In the genomic region with DNA sequence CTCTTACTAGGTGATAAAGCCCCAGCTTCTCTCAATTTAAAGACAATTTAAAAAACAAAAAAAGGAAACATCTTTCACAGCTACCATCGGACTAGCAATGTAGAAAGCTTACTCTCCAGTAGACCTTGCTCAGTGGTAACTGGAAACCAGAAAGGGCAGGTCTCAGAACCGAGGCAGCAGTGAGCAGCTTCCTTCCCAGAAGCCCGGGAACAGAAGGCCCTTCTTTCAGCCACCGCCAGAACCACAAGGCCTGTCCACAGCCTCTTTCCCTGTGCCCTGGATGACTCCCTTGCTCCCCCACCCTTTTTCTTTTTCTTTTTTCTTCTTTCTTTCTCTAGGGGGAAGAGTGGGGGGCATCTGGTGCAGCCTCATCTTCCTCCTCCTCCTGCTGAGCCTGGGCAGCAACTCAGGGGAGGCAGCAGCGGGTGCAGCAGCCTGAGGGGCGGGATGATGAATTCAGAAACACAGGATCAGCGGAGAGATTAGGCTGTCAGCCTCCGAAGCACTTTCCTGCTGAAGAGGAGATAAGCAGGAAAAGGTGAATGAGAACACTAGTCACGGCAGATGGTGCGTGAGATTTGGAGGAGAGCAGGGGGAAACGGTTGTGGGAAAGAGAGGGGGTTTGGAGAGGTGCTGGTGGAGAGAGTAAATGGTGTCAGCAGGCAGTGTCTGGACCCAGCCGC, we compare ENCODE assay signal across 1 cellular context.
TF ChIP-seq lines count a peak whose summit lies in the region.

No MANE protein-coding gene starts in this region.

TF ChIP-seq in K562, 482 proteins besides CTCF, POLR2A, EP300 and RAD21 (continued from another document and continues in another):
- TF ChIP-seq, protein P1, sequence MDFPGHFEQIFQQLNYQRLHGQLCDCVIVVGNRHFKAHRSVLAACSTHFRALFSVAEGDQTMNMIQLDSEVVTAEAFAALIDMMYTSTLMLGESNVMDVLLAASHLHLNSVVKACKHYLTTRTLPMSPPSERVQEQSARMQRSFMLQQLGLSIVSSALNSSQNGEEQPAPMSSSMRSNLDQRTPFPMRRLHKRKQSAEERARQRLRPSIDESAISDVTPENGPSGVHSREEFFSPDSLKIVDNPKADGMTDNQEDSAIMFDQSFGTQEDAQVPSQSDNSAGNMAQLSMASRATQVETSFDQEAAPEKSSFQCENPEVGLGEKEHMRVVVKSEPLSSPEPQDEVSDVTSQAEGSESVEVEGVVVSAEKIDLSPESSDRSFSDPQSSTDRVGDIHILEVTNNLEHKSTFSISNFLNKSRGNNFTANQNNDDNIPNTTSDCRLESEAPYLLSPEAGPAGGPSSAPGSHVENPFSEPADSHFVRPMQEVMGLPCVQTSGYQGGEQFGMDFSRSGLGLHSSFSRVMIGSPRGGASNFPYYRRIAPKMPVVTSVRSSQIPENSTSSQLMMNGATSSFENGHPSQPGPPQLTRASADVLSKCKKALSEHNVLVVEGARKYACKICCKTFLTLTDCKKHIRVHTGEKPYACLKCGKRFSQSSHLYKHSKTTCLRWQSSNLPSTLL (IDR thresholded peaks at IDR 0.05), result no peak
- TF ChIP-seq BACH1 (tag; IDR thresholded peaks at IDR 0.05) (no peak), ZNF445 (CRISPR knock-in tag; IDR thresholded peaks at IDR 0.05; ENCODE audit: low read depth) (no peak), ZNF655 (CRISPR knock-in tag; IDR thresholded peaks at IDR 0.05) (no peak), IRF1 (CRISPR knock-in tag; IDR thresholded peaks at IDR 0.05; ENCODE audit: borderline replicate concordance) (no peak), THAP7 (CRISPR knock-in tag; IDR thresholded peaks at IDR 0.05) (no peak), EWSR1 (IDR thresholded peaks at IDR 0.05; ENCODE audit: borderline replicate concordance, low read depth, partially characterized antibody) (no peak), HOXB6 (CRISPR knock-in tag; IDR thresholded peaks at IDR 0.05; ENCODE audit: borderline replicate concordance) (no peak), E2F4 (CRISPR knock-in tag; IDR thresholded peaks at IDR 0.05; ENCODE audit: low read depth) (no peak), FOXA3 (CRISPR knock-in tag; conservative IDR thresholded peaks at IDR 0.05 in 1 of 2, IDR thresholded peaks at IDR 0.05 in 1 of 2) (no peak), JUND (IDR thresholded peaks at IDR 0.05; ENCODE audit: borderline replicate concordance, low read depth, low read length) (peak; percentile 71), JUND (tag; IDR thresholded peaks at IDR 0.05; ENCODE audit: borderline replicate concordance, low read depth, low read length) (peak; percentile 28; the same call in 1 of the 3 replicates), SMARCB1 (IDR thresholded peaks at IDR 0.05; ENCODE audit: insufficient read length, low read depth) (no peak), EGR1 (conservative IDR thresholded peaks at IDR 0.05) (peak; percentile 34; the same call in 1 of the 2 replicates), ZBTB43 (CRISPR knock-in tag; IDR thresholded peaks at IDR 0.05) (no peak), HMGN3 (IDR thresholded peaks at IDR 0.05; ENCODE audit: borderline replicate concordance, extremely low read depth, insufficient read length, low read depth, low read length) (no peak), ZNF76 (CRISPR knock-in tag; IDR thresholded peaks at IDR 0.05; ENCODE audit: borderline replicate concordance) (no peak), ETS1 (conservative IDR thresholded peaks at IDR 0.05; ENCODE audit: control insufficient read depth, low read depth, low read length) (no peak; the same call in 1 of the 2 replicates), HDAC2 (IDR thresholded peaks at IDR 0.05) (peak; percentile 79; the same call in 1 of the 2 replicates), RBM22 (IDR thresholded peaks at IDR 0.05; ENCODE audit: low read depth, low read length, poor library complexity, severe bottlenecking) (no peak), ESRRA (IDR thresholded peaks at IDR 0.05; ENCODE audit: borderline replicate concordance, low read depth) (no peak), ZBTB11 (CRISPR knock-in tag; IDR thresholded peaks at IDR 0.05) (0 out of 6 replicates have a peak, but pooled peaks of 1 of the 3 experiments have one; percentile 11), XRCC5 (IDR thresholded peaks at IDR 0.05; ENCODE audit: low read depth, low read length) (no peak), GTF2F1 (IDR thresholded peaks at IDR 0.05; ENCODE audit: low read depth, low read length) (no peak), EZH2 (IDR thresholded peaks at IDR 0.05; ENCODE audit: borderline replicate concordance, low read depth, low read length) (no peak), HNRNPUL1 (IDR thresholded peaks at IDR 0.05; ENCODE audit: low read length) (no peak), GTF3C2 (IDR thresholded peaks at IDR 0.05; ENCODE audit: borderline replicate concordance, extremely low read depth, insufficient read length) (no peak), NFYB (IDR thresholded peaks at IDR 0.05; ENCODE audit: extremely low read depth, insufficient read length) (no peak), LCOR (CRISPR knock-in tag; IDR thresholded peaks at IDR 0.05) (0 out of 2 replicates have a peak, but pooled peaks have one; percentile 49), HNRNPH1 (optimal IDR thresholded peaks at IDR 0.05; ENCODE audit: low read depth, low read length) (no peak), JUNB (CRISPR knock-in tag; conservative IDR thresholded peaks at IDR 0.05) (no peak), KDM5B (IDR thresholded peaks at IDR 0.05; ENCODE audit: insufficient replicate concordance, low read depth, low read length) (no peak), PHF21A (IDR thresholded peaks at IDR 0.05; ENCODE audit: borderline replicate concordance, low read depth) (no peak)
- TF ChIP-seq, protein P2, sequence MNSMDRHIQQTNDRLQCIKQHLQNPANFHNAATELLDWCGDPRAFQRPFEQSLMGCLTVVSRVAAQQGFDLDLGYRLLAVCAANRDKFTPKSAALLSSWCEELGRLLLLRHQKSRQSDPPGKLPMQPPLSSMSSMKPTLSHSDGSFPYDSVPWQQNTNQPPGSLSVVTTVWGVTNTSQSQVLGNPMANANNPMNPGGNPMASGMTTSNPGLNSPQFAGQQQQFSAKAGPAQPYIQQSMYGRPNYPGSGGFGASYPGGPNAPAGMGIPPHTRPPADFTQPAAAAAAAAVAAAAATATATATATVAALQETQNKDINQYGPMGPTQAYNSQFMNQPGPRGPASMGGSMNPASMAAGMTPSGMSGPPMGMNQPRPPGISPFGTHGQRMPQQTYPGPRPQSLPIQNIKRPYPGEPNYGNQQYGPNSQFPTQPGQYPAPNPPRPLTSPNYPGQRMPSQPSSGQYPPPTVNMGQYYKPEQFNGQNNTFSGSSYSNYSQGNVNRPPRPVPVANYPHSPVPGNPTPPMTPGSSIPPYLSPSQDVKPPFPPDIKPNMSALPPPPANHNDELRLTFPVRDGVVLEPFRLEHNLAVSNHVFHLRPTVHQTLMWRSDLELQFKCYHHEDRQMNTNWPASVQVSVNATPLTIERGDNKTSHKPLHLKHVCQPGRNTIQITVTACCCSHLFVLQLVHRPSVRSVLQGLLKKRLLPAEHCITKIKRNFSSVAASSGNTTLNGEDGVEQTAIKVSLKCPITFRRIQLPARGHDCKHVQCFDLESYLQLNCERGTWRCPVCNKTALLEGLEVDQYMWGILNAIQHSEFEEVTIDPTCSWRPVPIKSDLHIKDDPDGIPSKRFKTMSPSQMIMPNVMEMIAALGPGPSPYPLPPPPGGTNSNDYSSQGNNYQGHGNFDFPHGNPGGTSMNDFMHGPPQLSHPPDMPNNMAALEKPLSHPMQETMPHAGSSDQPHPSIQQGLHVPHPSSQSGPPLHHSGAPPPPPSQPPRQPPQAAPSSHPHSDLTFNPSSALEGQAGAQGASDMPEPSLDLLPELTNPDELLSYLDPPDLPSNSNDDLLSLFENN (IDR thresholded peaks at IDR 0.05; ENCODE audit: low read depth in 2 of 2, low read length in 2 of 2), result 0 out of 4 replicates have a peak, but pooled peaks of 1 of the 2 experiments have one; percentile 55
